Comparison of ENCODE assay signal across 20 cellular contexts in the genomic region with DNA sequence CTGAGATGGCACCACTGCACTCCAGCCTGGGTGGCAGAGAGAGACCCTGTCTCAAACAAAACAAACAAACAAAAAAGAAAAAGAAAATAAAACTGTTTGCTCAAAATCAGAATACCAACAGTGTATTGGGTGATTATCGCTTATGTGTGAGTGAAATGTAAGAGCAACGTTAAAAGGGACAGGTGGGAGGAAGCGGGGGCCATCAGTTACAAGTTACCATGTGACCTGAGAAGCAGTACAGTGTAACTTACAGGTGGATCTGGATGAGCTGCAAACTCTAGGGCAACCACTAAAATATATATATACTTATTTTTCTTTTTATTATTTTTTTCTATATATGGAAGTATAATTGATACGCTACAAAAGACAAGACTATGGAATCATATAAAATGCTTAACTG.
DNase-seq lines count a peak whose midpoint lies in the region; ATAC-seq, FAIRE-seq and TF ChIP-seq lines count a peak whose summit lies in the region.
"Had no signal": no experiment of that assay in that cellular context is flagged by ENCODE, and none has a peak within 500 bp of the region (broad histone marks: within the 10 kb centered on the region; RNA-seq: fewer than 3 reads in every experiment).

No MANE protein-coding gene starts in this region.

- no peak overlapping the region for H3K9ac ChIP-seq in GM12878 (ENCODE audit: control insufficient read depth, insufficient read depth, low read length)
- H3K9ac ChIP-seq: BLaER1 treated with 17β-estradiol and CSF1 and Interleukin-3, amounts not matched to agents 10 nM and 100 nM had no signal

- no TSS peak for BruUV-seq in GM12878 (replicated peaks; lab: Mats Ljungman, UMichigan)

- CTCF ChIA-PET in GM12878 (lab: Yijun Ruan, JAX): no interaction called here

- no peaks in the 10 kb centered on the region for H3K9me3 Mint-ChIP-seq in T-helper 2 cell treated with Interferon-gamma antibody and Interleukin-4, amounts not matched to agents 5 μg/mL and 100 μg/mL, for 36 hours
- H3K9me3 Mint-ChIP-seq: CD4-positive, alpha-beta T cell; CD8-positive, alpha-beta T cell had no signal

- RAD21 ChIA-PET in GM12878 (lab: Charles Lee; ENCODE audit: unreplicated experiment): no interaction called here

- no peaks in the 10 kb centered on the region for H3K9me3 ChIP-seq in GM12878 (replicated peaks; ENCODE audit: control insufficient read depth, insufficient read depth, low read length)
- H3K9me3 ChIP-seq: A549; BLaER1 treated with 17β-estradiol and CSF1 and Interleukin-3, amounts not matched to agents 10 nM and 100 nM; Caco-2 had no signal

- no peaks in the 10 kb centered on the region for H3K4me1 Mint-ChIP-seq in T-helper 2 cell treated with Interferon-gamma antibody and Interleukin-4, amounts not matched to agents 5 μg/mL and 100 μg/mL, for 36 hours (ENCODE audit: low read depth)
- H3K4me1 Mint-ChIP-seq: B cell had no signal

- intact Hi-C loops in GM12878 (cut with micrococcal nuclease; ENCODE audit: unreplicated experiment): no loop called here

- no peaks in the 10 kb centered on the region for H4K20me1 ChIP-seq in GM12878 (ENCODE audit: control insufficient read depth, insufficient read depth)

- no peak for TF ChIP-seq EP300 in GM12878 (IDR thresholded peaks at IDR 0.05; ENCODE audit: borderline replicate concordance in 1 of 2, control insufficient read depth in 1 of 2, low read depth in 2 of 2, low read length in 2 of 2)

- ATAC-seq in GM12878: no peak
- ATAC-seq: CD8-positive, alpha-beta T cell had no signal

- H3K27me3 Mint-ChIP-seq in T-helper 2 cell treated with Interferon-gamma antibody and Interleukin-4, amounts not matched to agents 5 μg/mL and 100 μg/mL, for 36 hours (ENCODE audit: low read depth): no peaks in the 10 kb centered on the region
- H3K27me3 Mint-ChIP-seq: CD4-positive, alpha-beta T cell had no signal

- H3K27me3 ChIP-seq in GM12878 (replicated peaks in 1 of 2; ENCODE audit: control insufficient read depth in 2 of 2, insufficient read depth in 2 of 2, low read length in 1 of 2): no peaks in the 10 kb centered on the region
- H3K27me3 ChIP-seq: BLaER1 treated with 17β-estradiol and CSF1 and Interleukin-3, amounts not matched to agents 10 nM and 100 nM had no signal

- 45% methylated on average over 4 of the region's 4 CpGs for WGBS in GM12878 (ENCODE audit: insufficient coverage, insufficient replicate concordance, low lambda C conversion rate, missing lambda C conversion rate)

- no peaks in the 10 kb centered on the region for H3K4me1 ChIP-seq in GM12878 (ENCODE audit: control insufficient read depth, insufficient read depth, low read length)
- H3K4me1 ChIP-seq: Caco-2 had no signal

- DNase-seq in T-helper 2 cell treated with Interferon-gamma antibody and Interleukin-4, amounts not matched to agents 5 μg/mL and 100 μg/mL, for 36 hours (ENCODE audit: low spot score): no peak
- DNase-seq in T-helper 2 cell (no peak), GM12878 (ENCODE audit: low read depth, low spot score) (no peak), putamen (ENCODE audit: low spot score) (peak; percentile 55)
- no peak for DNase-seq in activated CD4-positive, alpha-beta T cell treated with anti-CD3 and anti-CD28 coated beads, Interleukin-2, amount 50 U/mL, for 1 hour
- DNase-seq: AML-193; Caco-2; Calu3; CD4-positive, alpha-beta T cell; CD8-positive, alpha-beta T cell; GF-D8 had no signal

- H3K27ac ChIP-seq in GM12878 (ENCODE audit: control insufficient read depth, insufficient read depth): no peak overlapping the region
- H3K27ac ChIP-seq: 22Rv1; A549; BLaER1 treated with 17β-estradiol and CSF1 and Interleukin-3, amounts not matched to agents 10 nM and 100 nM; C4-2B had no signal

- H3K36me3 Mint-ChIP-seq in T-helper 2 cell treated with Interferon-gamma antibody and Interleukin-4, amounts not matched to agents 5 μg/mL and 100 μg/mL, for 36 hours (ENCODE audit: low read depth): no peaks in the 10 kb centered on the region
- H3K36me3 Mint-ChIP-seq: CD8-positive, alpha-beta T cell had no signal

- TF ChIP-seq POLR2A in GM12878 (IDR thresholded peaks at IDR 0.05; ENCODE audit: low read depth, low read length): no peak

- no peak overlapping the region for H3K4me3 ChIP-seq in GM12878
- H3K4me3 ChIP-seq: A549; BLaER1 treated with 17β-estradiol and CSF1 and Interleukin-3, amounts not matched to agents 10 nM and 100 nM had no signal

- no peaks in the 10 kb centered on the region for H3K79me2 ChIP-seq in GM12878 (ENCODE audit: control insufficient read depth, insufficient read depth, low read length)

- no peak overlapping the region for H2AFZ ChIP-seq in GM12878 (ENCODE audit: control insufficient read depth, low read depth, low read length)

- in situ Hi-C loops in GM12878 (cut with MboI): no loop called here

- peak overlapping the region; percentile 7 for H3K27ac Mint-ChIP-seq in T-helper 2 cell treated with Interferon-gamma antibody and Interleukin-4, amounts not matched to agents 5 μg/mL and 100 μg/mL, for 36 hours
- H3K27ac Mint-ChIP-seq: B cell; CD4-positive, alpha-beta T cell; CD8-positive, alpha-beta T cell had no signal

- SMC1A ChIA-PET in GM12878 (lab: Charles Lee; ENCODE audit: uncharacterized antibody, unreplicated experiment): no interaction called here

- no peak overlapping the region for H3K4me2 ChIP-seq in GM12878 (ENCODE audit: control insufficient read depth, insufficient read depth)
- H3K4me2 ChIP-seq: A549; BLaER1 treated with 17β-estradiol and CSF1 and Interleukin-3, amounts not matched to agents 10 nM and 100 nM had no signal

- TF ChIP-seq RAD21 in GM12878 (IDR thresholded peaks at IDR 0.05; ENCODE audit: insufficient read depth, low read depth, low read length): no peak

- no peak for TF ChIP-seq CTCF in GM12878 (IDR thresholded peaks at IDR 0.05 in 2 of 3, conservative IDR thresholded peaks at IDR 0.05 in 1 of 3; ENCODE audit: control insufficient read depth in 2 of 3, extremely low read depth in 1 of 3, insufficient read depth in 1 of 3, low read depth in 3 of 3, low read length in 3 of 3)

- no peak for FAIRE-seq in GM12878 (lab: Jason Lieb, UNC)
- FAIRE-seq: A549, D721Med, G401.6, GM12892, GM18507 had no signal

- POLR2A ChIA-PET in GM12878 (lab: Charles Lee): no interaction called here

- no peak overlapping the region for H3K4me3 Mint-ChIP-seq in T-helper 2 cell treated with Interferon-gamma antibody and Interleukin-4, amounts not matched to agents 5 μg/mL and 100 μg/mL, for 36 hours
- H3K4me3 Mint-ChIP-seq: B cell; CD4-positive, alpha-beta T cell; CD8-positive, alpha-beta T cell had no signal

- H3K36me3 ChIP-seq in GM12878 (ENCODE audit: control insufficient read depth in 2 of 2, insufficient read depth in 2 of 2, low read length in 1 of 2): no peaks in the 10 kb centered on the region
- H3K36me3 ChIP-seq: BLaER1 treated with 17β-estradiol and CSF1 and Interleukin-3, amounts not matched to agents 10 nM and 100 nM had no signal

TF ChIP-seq in GM12878, 131 proteins besides CTCF, POLR2A, EP300 and RAD21:
- TF ChIP-seq ESRRA (IDR thresholded peaks at IDR 0.05; ENCODE audit: low read length): no peak
- TF ChIP-seq, protein P1, sequence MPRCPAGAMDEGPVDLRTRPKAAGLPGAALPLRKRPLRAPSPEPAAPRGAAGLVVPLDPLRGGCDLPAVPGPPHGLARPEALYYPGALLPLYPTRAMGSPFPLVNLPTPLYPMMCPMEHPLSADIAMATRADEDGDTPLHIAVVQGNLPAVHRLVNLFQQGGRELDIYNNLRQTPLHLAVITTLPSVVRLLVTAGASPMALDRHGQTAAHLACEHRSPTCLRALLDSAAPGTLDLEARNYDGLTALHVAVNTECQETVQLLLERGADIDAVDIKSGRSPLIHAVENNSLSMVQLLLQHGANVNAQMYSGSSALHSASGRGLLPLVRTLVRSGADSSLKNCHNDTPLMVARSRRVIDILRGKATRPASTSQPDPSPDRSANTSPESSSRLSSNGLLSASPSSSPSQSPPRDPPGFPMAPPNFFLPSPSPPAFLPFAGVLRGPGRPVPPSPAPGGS (IDR thresholded peaks at IDR 0.05; ENCODE audit: borderline replicate concordance, insufficient read depth, low read depth, low read length, poor library complexity, severe bottlenecking): peak; percentile 19
TF ChIP-seq in GM12878: peak in this region for 1.
